23 cellular contexts compared by ENCODE assay signal in the genomic region with DNA sequence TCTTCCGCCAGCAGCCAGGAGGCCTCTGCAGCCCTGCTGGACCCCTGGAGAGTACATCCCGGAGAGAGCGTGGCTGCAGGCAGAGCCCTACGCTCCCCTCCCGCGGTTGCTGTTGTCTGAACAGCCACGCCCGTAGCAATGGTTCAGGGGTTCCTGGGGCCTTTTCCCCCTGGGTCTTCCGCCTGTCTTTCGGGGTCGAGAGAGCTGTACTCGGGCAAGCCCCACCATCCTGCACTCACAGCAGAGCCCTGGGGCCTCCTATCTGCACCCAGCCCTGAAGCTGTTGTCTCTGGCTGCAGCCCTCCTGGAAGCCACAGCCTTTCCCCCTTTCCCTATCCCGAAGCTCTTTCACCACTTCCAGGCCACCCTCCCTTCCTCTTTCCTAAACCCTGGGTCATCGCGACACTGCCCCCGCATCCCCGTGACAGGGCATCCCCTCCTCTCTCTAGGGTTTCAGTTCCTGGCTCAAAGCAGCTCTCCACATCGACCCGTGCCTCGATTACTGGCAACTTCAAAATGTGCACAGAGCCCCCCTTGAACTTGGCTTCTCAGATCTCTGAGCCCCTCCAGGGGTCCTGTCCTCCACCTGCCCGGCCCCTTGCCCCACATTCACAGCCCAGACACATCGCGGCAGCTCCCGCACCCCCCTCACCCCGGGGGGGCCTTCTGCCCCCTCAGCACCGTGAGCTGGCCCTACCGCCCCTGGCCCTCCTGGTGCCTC. TPM values are rescaled to one million over a fixed set of nuclear protein-coding genes. Genes with fewer than 3 reads are reported as not detected.
DNase-seq lines count a peak whose midpoint lies in the region; ATAC-seq and TF ChIP-seq lines count a peak whose summit lies in the region.
"Had no signal": no experiment of that assay in that cellular context is flagged by ENCODE, and none has a peak within 500 bp of the region (broad histone marks: within the 10 kb centered on the region; RNA-seq: fewer than 3 reads in every experiment).

No MANE protein-coding gene starts in this region.

- H4K20me1 ChIP-seq in MM.1S (ENCODE audit: insufficient read depth, low read length) = no peaks in the 10 kb centered on the region

- H3K4me2 ChIP-seq in MM.1S (ENCODE audit: low read depth, low read length) = no peak overlapping the region

- no peak overlapping the region for H3K4me3 Mint-ChIP-seq in endodermal cell
- H3K4me3 Mint-ChIP-seq: activated naive CD4-positive, alpha-beta T cell treated with anti-CD3 and anti-CD28 coated beads, Interleukin-2, amount 10 ng/mL, durations not matched to agents 7 days and 5 days; central memory CD8-positive, alpha-beta T cell; T-helper 17 cell had no signal

- TF ChIP-seq CTCF in endodermal cell (conservative IDR thresholded peaks at IDR 0.05) (no peak), MM.1S (IDR thresholded peaks at IDR 0.05; ENCODE audit: low read length) (no peak), breast epithelium (IDR thresholded peaks at IDR 0.05) (no peak)

- DNase-seq in CD1c-positive myeloid dendritic cell (ENCODE audit: extremely low spot score) = peak; percentile 62
- peak; percentile 50 for DNase-seq in NCI-H345 treated with DMSO at 0.1 percent for 48 hours (lab: John Stamatoyannopoulos, UW; ENCODE audit: unreplicated experiment)
- peak; percentile 31 for DNase-seq in endodermal cell
- peak; percentile 38 for DNase-seq in sciatic nerve (ENCODE audit: low spot score)
- DNase-seq in MM.1S = no peak
- DNase-seq in breast epithelium (ENCODE audit: low spot score in 2 of 2) = no peak
- DNase-seq in NCI-H2107 treated with DMSO at 0.1 percent for 48 hours (lab: John Stamatoyannopoulos, UW; ENCODE audit: unreplicated experiment) = no peak
- DNase-seq: activated CD4-positive, alpha-beta T cell treated with anti-CD3 and anti-CD28 coated beads, Interleukin-2, amount 50 U/mL, for 48 hours; activated naive CD4-positive, alpha-beta T cell treated with anti-CD3 and anti-CD28 coated beads, Interleukin-2, amount 10 ng/mL, durations not matched to agents 7 days and 5 days; activated T-cell treated with anti-CD3 and anti-CD28 coated beads, Interleukin-2, amount 50 U/mL, for 48 hours; anterior cingulate cortex; DMS79; effector CD4-positive, alpha-beta T cell; Kasumi-1; NCI-H1417; NCI-H2171 treated with DMSO at 0.1 percent for 48 hours; occipital lobe; right cardiac atrium; T-helper 17 cell had no signal

- H3K4me3 ChIP-seq in endodermal cell (ENCODE audit: low read length) (no peak overlapping the region), MM.1S (ENCODE audit: low read length) (no peak overlapping the region), breast epithelium (no peak overlapping the region)
- H3K4me3 ChIP-seq: esophagus muscularis mucosa, gastroesophageal sphincter, SJSA1 had no signal

- H3K27ac Mint-ChIP-seq in endodermal cell = no peak overlapping the region
- H3K27ac Mint-ChIP-seq: activated naive CD4-positive, alpha-beta T cell treated with anti-CD3 and anti-CD28 coated beads, Interleukin-2, amount 10 ng/mL, durations not matched to agents 7 days and 5 days; T-helper 17 cell had no signal

- H3K79me2 ChIP-seq in MM.1S (ENCODE audit: low read length) = no peaks in the 10 kb centered on the region

- H3K4me1 ChIP-seq in endodermal cell (ENCODE audit: control insufficient read depth, insufficient read depth, low read length) (no peaks in the 10 kb centered on the region), MM.1S (ENCODE audit: low read length) (no peaks in the 10 kb centered on the region), breast epithelium (no peaks in the 10 kb centered on the region)

- H3K4me1 Mint-ChIP-seq in endodermal cell = peaks cover 4% of the 10 kb centered on the region
- H3K4me1 Mint-ChIP-seq: activated naive CD4-positive, alpha-beta T cell treated with anti-CD3 and anti-CD28 coated beads, Interleukin-2, amount 10 ng/mL, durations not matched to agents 7 days and 5 days; central memory CD8-positive, alpha-beta T cell had no signal

- peaks cover 5% of the 10 kb centered on the region for H3K9me3 ChIP-seq in endodermal cell (ENCODE audit: control insufficient read depth, low read length)
- H3K9me3 ChIP-seq in MM.1S (replicated peaks; ENCODE audit: insufficient read depth, low read length) = no peaks in the 10 kb centered on the region
- H3K9me3 ChIP-seq in breast epithelium = no peaks in the 10 kb centered on the region
- H3K9me3 ChIP-seq: esophagus muscularis mucosa had no signal

- no peak for ATAC-seq in sciatic nerve
- ATAC-seq: gastroesophageal sphincter, T-helper 17 cell had no signal

- H3K27me3 ChIP-seq in endodermal cell (ENCODE audit: control insufficient read depth, insufficient read depth, low read length, poor library complexity, severe bottlenecking) (peaks cover 7% of the 10 kb centered on the region), MM.1S (replicated peaks; ENCODE audit: insufficient read depth, low read length) (peaks cover 43% of the 10 kb centered on the region), breast epithelium (peaks cover 0 to 45% of the 10 kb centered on the region in 2 donors)

- no peak overlapping the region for H2AFZ ChIP-seq in MM.1S (ENCODE audit: low read length)

- no peaks in the 10 kb centered on the region for H3K36me3 Mint-ChIP-seq in endodermal cell (ENCODE audit: low read depth)
- H3K36me3 Mint-ChIP-seq: activated naive CD4-positive, alpha-beta T cell treated with anti-CD3 and anti-CD28 coated beads, Interleukin-2, amount 10 ng/mL, durations not matched to agents 7 days and 5 days had no signal

- H3F3A ChIP-seq in MM.1S (ENCODE audit: insufficient read depth, low read length) = no peaks in the 10 kb centered on the region

- 88 to 89% methylated on average over 13 to 27 of the region's 27 CpGs for WGBS in endodermal cell (ENCODE audit: insufficient coverage in 1 of 2, insufficient read length in 1 of 2), 2 experiments

- no peaks in the 10 kb centered on the region for H3K9me2 ChIP-seq in MM.1S (replicated peaks; ENCODE audit: insufficient read depth, low read length)

- H3K27ac ChIP-seq in endodermal cell (ENCODE audit: low read depth, low read length) (no peak overlapping the region), MM.1S (ENCODE audit: low read length) (no peak overlapping the region), breast epithelium (no peak overlapping the region)
- H3K27ac ChIP-seq: esophagus muscularis mucosa, gastroesophageal sphincter, SJSA1 had no signal

- H3K9ac ChIP-seq in endodermal cell (ENCODE audit: extremely low read depth, low read length, poor library complexity, severe bottlenecking) (no peak overlapping the region), MM.1S (ENCODE audit: low read length) (no peak overlapping the region)

- peaks cover 4% of the 10 kb centered on the region for H3K9me3 Mint-ChIP-seq in endodermal cell
- H3K9me3 Mint-ChIP-seq: activated naive CD4-positive, alpha-beta T cell treated with anti-CD3 and anti-CD28 coated beads, Interleukin-2, amount 10 ng/mL, durations not matched to agents 7 days and 5 days; central memory CD8-positive, alpha-beta T cell had no signal

- no peak for TF ChIP-seq POLR2A in breast epithelium (IDR thresholded peaks at IDR 0.05)

- intact Hi-C loops in sciatic nerve (cut with DNase I) (no loop called here), breast epithelium (cut with DNase I; ENCODE audit: low total_unique reads) (no loop called here)

- H3K36me3 ChIP-seq in endodermal cell (ENCODE audit: control insufficient read depth, insufficient read depth, low read length) = no peaks in the 10 kb centered on the region
- no peaks in the 10 kb centered on the region for H3K36me3 ChIP-seq in MM.1S (replicated peaks; ENCODE audit: insufficient read depth, low read length)
- no peaks in the 10 kb centered on the region for H3K36me3 ChIP-seq in breast epithelium
- H3K36me3 ChIP-seq: esophagus muscularis mucosa, gastroesophageal sphincter, SJSA1 had no signal

- peaks cover 26% of the 10 kb centered on the region for H3K27me3 Mint-ChIP-seq in endodermal cell (ENCODE audit: insufficient read depth)

RNA-seq across cellular contexts. Expression of gene CEP72, which starts 43.9 kb away (rescaled TPM):
- total RNA-seq in endodermal cell (10 to 100 TPM; 35.6 to 36.5 TPM), sciatic nerve (7.5 TPM), breast epithelium (10 to 100 TPM in 1 of 3 donors, 1 to 10 TPM in 2; 1.9 to 10.5 (median 4.3) TPM)
- 16.6 TPM for polyA plus RNA-seq in endodermal cell (2013, experiment 1 of 2)
- 18.2 TPM for polyA plus RNA-seq in endodermal cell (2013, experiment 2 of 2)

RNA-seq across cellular contexts. Expression of gene SLC9A3, which starts 44.0 kb away (rescaled TPM):
- total RNA-seq in endodermal cell = 1 to 10 TPM; 1.3 to 1.5 TPM
- 1.5 TPM for polyA plus RNA-seq in endodermal cell (2013, experiment 1 of 2)
- polyA plus RNA-seq in endodermal cell (2013, experiment 2 of 2) = 1.4 TPM
- 12.3 TPM for total RNA-seq in sciatic nerve
- total RNA-seq in breast epithelium = 1 to 10 TPM; 1.1 to 5.6 (median 2.3) TPM

Comparison
In these comparisons a context has a peak if more than half of its experiments do, and no peak if none do; other contexts are left out.
1. DNase-seq: peak in CD1c-positive myeloid dendritic cell (single experiment), NCI-H345 treated with DMSO at 0.1 percent for 48 hours (single experiment), endodermal cell (single experiment) and sciatic nerve (single experiment); none in MM.1S (single experiment), breast epithelium (0 of 2) and NCI-H2107 treated with DMSO at 0.1 percent for 48 hours (single experiment).